9 cellular contexts compared by ENCODE assay signal in genomic region chr1:145993618-145994390, GRCh38. TPM values are rescaled to one million over a fixed set of nuclear protein-coding genes. Genes with fewer than 3 reads are reported as not detected.
A peak's percentile ranks its signal among the peaks of the same experiment; 100 is the strongest.
DNase-seq lines count a peak whose midpoint lies in the region; ATAC-seq and TF ChIP-seq lines count a peak whose summit lies in the region.
"Had no signal": no experiment of that assay in that cellular context is flagged by ENCODE, and none has a peak within 500 bp of the region (broad histone marks: within the 10 kb centered on the region; RNA-seq: fewer than 3 reads in every experiment).

No MANE protein-coding gene starts in this region.

- H3K27ac ChIP-seq in tibial artery, result peak overlapping the region; percentile 85 to 90

- no peaks in the 10 kb centered on the region for H3K27me3 ChIP-seq in tibial artery

- TF ChIP-seq POLR2A in lower leg skin (IDR thresholded peaks at IDR 0.05), result no peak

- no peaks in the 10 kb centered on the region for H3K9me3 ChIP-seq in tibial artery

- 24 to 26% methylated on average over 6 of the region's 6 CpGs for WGBS in lower leg skin, 2 donors

- no peak for TF ChIP-seq CTCF in lower leg skin (IDR thresholded peaks at IDR 0.05)
- no peak for TF ChIP-seq CTCF in tibial artery (IDR thresholded peaks at IDR 0.05)

- peaks cover 0 to 52% (median 36%) of the 10 kb centered on the region in 4 donors for H3K4me1 ChIP-seq in tibial artery

- DNase-seq in activated T-cell treated with anti-CD3 and anti-CD28 coated beads, Interleukin-2, amount 50 U/mL, for 1 hour, result peak; percentile 11
- DNase-seq in activated T-cell treated with anti-CD3 and anti-CD28 coated beads for 4 hours (no peak), amniotic epithelial cell (ENCODE audit: low read depth) (peak; percentile 26), lower leg skin (ENCODE audit: low spot score in 2 of 2) (no peak), tibial artery (peak in 1 of 2 donors; percentile 46), NCI-H82 treated with DMSO at 0.1 percent for 48 hours (lab: John Stamatoyannopoulos, UW; ENCODE audit: unreplicated experiment) (no peak)
- DNase-seq: activated CD8-positive, alpha-beta memory T cell treated with anti-CD3 and anti-CD28 coated beads, Interleukin-2, amount 50 U/mL, for 48 hours had no signal

- peak overlapping the region; percentile 75 for H3K4me3 ChIP-seq in lower leg skin (ENCODE audit: low read depth, poor library complexity, severe bottlenecking)
- peak overlapping the region; percentile 68 to 77 for H3K4me3 ChIP-seq in tibial artery

- H3K36me3 ChIP-seq in tibial artery, result peaks cover 31 to 38% (median 36%) of the 10 kb centered on the region in 3 donors

- no peak for ATAC-seq in GM21515 (IDR thresholded peaks at IDR 0.05; ENCODE audit: unreplicated experiment)
- no peak for ATAC-seq in GM21723 (IDR thresholded peaks at IDR 0.05; ENCODE audit: unreplicated experiment)

- intact Hi-C loops in lower leg skin (cut with DNase I; ENCODE audit: low total_unique reads), result no loop called here
- intact Hi-C loops in tibial artery (cut with DNase I; ENCODE audit: low total_unique reads), result no loop called here

RNA-seq across cellular contexts. Expression of gene TXNIP, which starts 2.6 kb away (rescaled TPM):
- total RNA-seq in lower leg skin, result 1,000 to 10,000 TPM; 2,445 to 6,877 (median 3,895) TPM

RNA-seq across cellular contexts. Expression of gene HJV, which starts 27.7 kb away (rescaled TPM):
- not detected for total RNA-seq in lower leg skin

RNA-seq across cellular contexts. Expression of gene POLR3GL, which starts 29.3 kb away (rescaled TPM):
- 10 to 100 TPM; 10.6 to 15.3 (median 14.2) TPM for total RNA-seq in lower leg skin

RNA-seq across cellular contexts. Expression of gene ANKRD34A, which starts 29.4 kb away (rescaled TPM):
- 1 to 10 TPM in 1 of 4 donors, under 1 TPM in 3; 0.12 to 1.3 (median 0.39) TPM for total RNA-seq in lower leg skin

RNA-seq across cellular contexts. Expression of gene LIX1L, which starts 36.0 kb away (rescaled TPM):
- 10 to 100 TPM in 1 of 4 donors, 1 to 10 TPM in 3; 4.6 to 14.2 (median 7.7) TPM for total RNA-seq in lower leg skin

Comparison
In these comparisons a context has a peak if more than half of its experiments do, and no peak if none do; other contexts are left out.
1. DNase-seq: peak in activated T-cell treated with anti-CD3 and anti-CD28 coated beads, Interleukin-2, amount 50 U/mL, for 1 hour (single experiment) and amniotic epithelial cell (single experiment); none in activated T-cell treated with anti-CD3 and anti-CD28 coated beads for 4 hours (single experiment), lower leg skin (0 of 2) and NCI-H82 treated with DMSO at 0.1 percent for 48 hours (single experiment).